12 cellular contexts compared by ENCODE assay signal in genomic region chr1:246527402-246528088, GRCh38. TPM values are rescaled to one million over a fixed set of nuclear protein-coding genes. Genes with fewer than 3 reads are reported as not detected.
A peak's percentile ranks its signal among the peaks of the same experiment; 100 is the strongest.
DNase-seq lines count a peak whose midpoint lies in the region; ATAC-seq and TF ChIP-seq lines count a peak whose summit lies in the region.
"Had no signal": no experiment of that assay in that cellular context is flagged by ENCODE, and none has a peak within 500 bp of the region (broad histone marks: within the 10 kb centered on the region; RNA-seq: fewer than 3 reads in every experiment).

No MANE protein-coding gene starts in this region.

- no peak for TF ChIP-seq CTCF in mesothelial cell of epicardium (IDR thresholded peaks at IDR 0.05; ENCODE audit: unreplicated experiment)

- no peaks in the 10 kb centered on the region for H3K36me3 Mint-ChIP-seq in mesothelial cell of epicardium

- ATAC-seq in GM21619 (IDR thresholded peaks at IDR 0.05; ENCODE audit: unreplicated experiment) (peak; percentile 81), left lobe of liver (peak; percentile 26), GM21529 (IDR thresholded peaks at IDR 0.05; ENCODE audit: unreplicated experiment) (no peak), HG02763 (IDR thresholded peaks at IDR 0.05; ENCODE audit: unreplicated experiment) (no peak)

- peaks cover 13% of the 10 kb centered on the region for H3K9me3 Mint-ChIP-seq in mesothelial cell of epicardium

- H3K4me3 Mint-ChIP-seq in mesothelial cell of epicardium = no peak overlapping the region

- no peaks in the 10 kb centered on the region for H3K4me1 Mint-ChIP-seq in mesothelial cell of epicardium

- DNase-seq in GM03348 (ENCODE audit: low spot score) (peak; percentile 27), OCI-M1 (lab: John Stamatoyannopoulos, UW) (peak; percentile 66), left lobe of liver (ENCODE audit: low spot score) (no peak), mesothelial cell of epicardium (ENCODE audit: low spot score in 2 of 2, unreplicated experiment in 2 of 2) (no peak)
- DNase-seq in stimulated activated CD4-positive, alpha-beta T cell treated with anti-CD3 and anti-CD28 coated beads, Interleukin-2, amount 100 ng/mL, for 48 hours = no peak
- DNase-seq: dorsolateral prefrontal cortex, kidney, NCI-H345, trophoblast cell had no signal

- H3K27ac Mint-ChIP-seq in mesothelial cell of epicardium = no peak overlapping the region

- H3K27me3 Mint-ChIP-seq in mesothelial cell of epicardium (ENCODE audit: low read depth) = peaks cover 9% of the 10 kb centered on the region

RNA-seq across cellular contexts. Expression of gene SMYD3, which starts 20.5 kb away (rescaled TPM):
- total RNA-seq in left lobe of liver (6.7 TPM), mesothelial cell of epicardium (33.1 to 37.3 TPM (median 34.9 TPM) in 3 replicates)

RNA-seq across cellular contexts. Expression of gene TFB2M, which starts 38.5 kb away (rescaled TPM):
- 14.1 TPM for total RNA-seq in left lobe of liver
- total RNA-seq in mesothelial cell of epicardium = 12.1 to 12.7 TPM (median 12.7 TPM) in 3 replicates

RNA-seq across cellular contexts. Expression of gene CNST, which starts 38.7 kb away (rescaled TPM):
- total RNA-seq in left lobe of liver (16.5 TPM), mesothelial cell of epicardium (18.0 to 21.1 TPM (median 21.0 TPM) in 3 replicates)

Comparison
In these comparisons a context has a peak if more than half of its experiments do, and no peak if none do; other contexts are left out.
1. DNase-seq: peak in GM03348 (single experiment) and OCI-M1 (single experiment); none in left lobe of liver (single experiment), mesothelial cell of epicardium (0 of 2) and stimulated activated CD4-positive, alpha-beta T cell treated with anti-CD3 and anti-CD28 coated beads, Interleukin-2, amount 100 ng/mL, for 48 hours (0 of 2).
2. ATAC-seq: peak in GM21619 (single experiment) and left lobe of liver (single experiment); none in GM21529 (single experiment) and HG02763 (single experiment).